In the genomic region with DNA sequence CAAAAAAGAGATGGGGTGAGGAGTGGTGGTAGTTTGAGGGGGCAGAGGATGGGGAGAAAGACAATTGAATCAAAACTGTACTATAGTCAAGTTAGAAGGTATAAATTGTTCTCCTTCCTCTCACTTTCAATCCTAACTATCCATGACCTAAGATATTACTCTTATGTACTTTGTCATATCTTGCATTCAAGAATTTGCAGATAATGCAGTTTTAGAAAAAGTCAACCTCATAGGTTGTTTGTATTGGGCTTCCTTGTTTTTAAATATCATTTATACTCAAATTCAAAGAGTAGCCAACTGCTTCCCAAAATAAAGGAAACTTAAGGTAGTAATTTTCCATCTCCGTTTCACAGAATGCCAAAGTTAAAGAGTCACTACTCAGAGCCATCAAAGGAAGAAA, we compare ENCODE assay signal across 23 cellular contexts. TPM values are rescaled to one million over a fixed set of nuclear protein-coding genes. Genes with fewer than 3 reads are reported as not detected.
A peak's percentile ranks its signal among the peaks of the same experiment; 100 is the strongest.
DNase-seq lines count a peak whose midpoint lies in the region; ATAC-seq and TF ChIP-seq lines count a peak whose summit lies in the region.
"Had no signal": no experiment of that assay in that cellular context is flagged by ENCODE, and none has a peak within 500 bp of the region (broad histone marks: within the 10 kb centered on the region; RNA-seq: fewer than 3 reads in every experiment).

No MANE protein-coding gene starts in this region.

- H3K9me3 Mint-ChIP-seq in chondrocyte (ENCODE audit: low read depth): no peaks in the 10 kb centered on the region
- H3K9me3 Mint-ChIP-seq: IgD-negative memory B cell had no signal

- H3K4me1 ChIP-seq in SK-N-SH (ENCODE audit: control insufficient read depth in 1 of 2, insufficient read depth in 2 of 2, low read depth in 1 of 2, low read length in 1 of 2) (peaks cover 0 to 6% of the 10 kb centered on the region in 2 experiments; a peak in 2 of 4 replicates), Karpas-422 (ENCODE audit: low read length) (peaks cover 99% of the 10 kb centered on the region), skeletal muscle satellite cell (ENCODE audit: control insufficient read depth, insufficient read depth, low read length) (peaks cover 67% of the 10 kb centered on the region), body of pancreas (peaks cover 14% of the 10 kb centered on the region)
- H3K4me1 ChIP-seq: BLaER1 had no signal

- H3K36me3 Mint-ChIP-seq in chondrocyte (ENCODE audit: low read depth): no peaks in the 10 kb centered on the region
- H3K36me3 Mint-ChIP-seq: CD4-positive, CD25-positive, alpha-beta regulatory T cell; IgD-negative memory B cell had no signal

- H3K27ac ChIP-seq in SK-N-SH (ENCODE audit: low read depth in 2 of 2, low read length in 1 of 2) (peak overlapping the region; percentile 64 to 87; a peak in 3 of 4 replicates), Karpas-422 (ENCODE audit: low read length) (peak overlapping the region; percentile 73), body of pancreas (peak overlapping the region in 1 of 4 donors; percentile 17)
- H3K27ac ChIP-seq: 22Rv1, BLaER1, PC-9 had no signal

- H3K4me3 ChIP-seq in SK-N-SH (ENCODE audit: low read depth in 2 of 2, low read length in 1 of 2): no peak overlapping the region
- H3K4me3 ChIP-seq in Karpas-422 (ENCODE audit: low read length): peak overlapping the region; percentile 25; the same call in 1 of the 2 replicates
- no peak overlapping the region for H3K4me3 ChIP-seq in skeletal muscle satellite cell (ENCODE audit: low read length)
- no peak overlapping the region for H3K4me3 ChIP-seq in body of pancreas
- H3K4me3 ChIP-seq: BLaER1, PC-9 had no signal

- no peak for TF ChIP-seq EP300 in SK-N-SH (IDR thresholded peaks at IDR 0.05; ENCODE audit: borderline replicate concordance in 1 of 2, low read depth in 1 of 2, low read length in 1 of 2)

- TF ChIP-seq RAD21 in SK-N-SH (IDR thresholded peaks at IDR 0.05; ENCODE audit: low read length): no peak

- H3K27me3 Mint-ChIP-seq in chondrocyte (ENCODE audit: low read depth): no peaks in the 10 kb centered on the region

- H3K27me3 ChIP-seq in SK-N-SH (ENCODE audit: insufficient read depth): no peaks in the 10 kb centered on the region; the same call in 1 of the 2 replicates
- H3K27me3 ChIP-seq in Karpas-422 (ENCODE audit: low read length): no peaks in the 10 kb centered on the region
- H3K27me3 ChIP-seq in skeletal muscle satellite cell (ENCODE audit: control insufficient read depth, insufficient read depth, low read length): no peaks in the 10 kb centered on the region
- H3K27me3 ChIP-seq in body of pancreas: no peaks in the 10 kb centered on the region
- H3K27me3 ChIP-seq: BLaER1 had no signal

- intact Hi-C loops in head of caudate nucleus (cut with DNase I) (no loop called here), body of pancreas (cut with DNase I) (no loop called here)

- H3K36me3 ChIP-seq in SK-N-SH (replicated peaks in 1 of 2; ENCODE audit: control insufficient read depth in 1 of 2, insufficient read depth in 2 of 2, low read length in 1 of 2): peaks cover 4 to 9% of the 10 kb centered on the region in 2 experiments
- peaks cover 52% of the 10 kb centered on the region for H3K36me3 ChIP-seq in Karpas-422 (ENCODE audit: insufficient read depth, low read length)
- peaks cover 31% of the 10 kb centered on the region for H3K36me3 ChIP-seq in skeletal muscle satellite cell (ENCODE audit: insufficient read depth, low read length)
- H3K36me3 ChIP-seq in body of pancreas (replicated peaks in 1 of 2; ENCODE audit: insufficient read depth in 1 of 2, low read depth in 2 of 2): no peaks in the 10 kb centered on the region
- H3K36me3 ChIP-seq: BLaER1 had no signal

- POLR2A ChIA-PET in SK-N-SH (lab: Yijun Ruan, JAX): no interaction called here

- H2AFZ ChIP-seq in SK-N-SH (ENCODE audit: low read depth) (no peak overlapping the region), Karpas-422 (ENCODE audit: low read length) (no peak overlapping the region)
- H2AFZ ChIP-seq: PC-9 had no signal

- H3K9ac ChIP-seq in SK-N-SH (no peak overlapping the region), Karpas-422 (ENCODE audit: low read length) (no peak overlapping the region), skeletal muscle satellite cell (ENCODE audit: low read depth, low read length) (no peak overlapping the region)
- H3K9ac ChIP-seq: BLaER1 had no signal

- 11% methylated on average over 1 of the region's 1 CpG for WGBS in SK-N-SH (ENCODE audit: low lambda C conversion rate)
- 96 to 97% methylated on average over 1 of the region's 1 CpG for WGBS in body of pancreas, 2 donors

- ATAC-seq in SK-N-SH treated with all-trans-retinoic acid at 6 μM for 48 hours (no peak), body of pancreas (no peak)

- H3K9me2 ChIP-seq in SK-N-SH (no peaks in the 10 kb centered on the region), Karpas-422 (replicated peaks; ENCODE audit: insufficient read depth, low read length) (no peaks in the 10 kb centered on the region)

- TF ChIP-seq CTCF in SK-N-SH (IDR thresholded peaks at IDR 0.05): no peak
- TF ChIP-seq CTCF in chondrocyte (IDR thresholded peaks at IDR 0.05): no peak
- TF ChIP-seq CTCF in body of pancreas (IDR thresholded peaks at IDR 0.05): no peak

- H4K20me1 ChIP-seq in SK-N-SH (ENCODE audit: insufficient read depth): no peaks in the 10 kb centered on the region
- H4K20me1 ChIP-seq in Karpas-422 (ENCODE audit: insufficient read depth, low read depth, low read length): no peaks in the 10 kb centered on the region
- H4K20me1 ChIP-seq: BLaER1 had no signal

- DNase-seq in SK-N-SH (no peak), Karpas-422 (no peak), chondrocyte (ENCODE audit: low spot score) (no peak), head of caudate nucleus (no peak), putamen (ENCODE audit: low spot score) (no peak), body of pancreas (no peak)
- DNase-seq: CD4-positive, CD25-positive, alpha-beta regulatory T cell; MV-4-11; NCI-H1105 treated with DMSO at 0.1 percent for 48 hours; NCI-H146; NCI-H1930; NCI-H2107; NCI-H526; NCI-H82; NK-92 treated with Interleukin-12 subunit alpha and Interleukin-12 subunit beta, amount 100 ng/mL, for 24 hours; PC-9; RPMI8226; SHP77 had no signal

- TF ChIP-seq POLR2A in body of pancreas (IDR thresholded peaks at IDR 0.05): no peak

- H3K4me3 Mint-ChIP-seq in chondrocyte (ENCODE audit: unreplicated experiment): no peak overlapping the region
- H3K4me3 Mint-ChIP-seq: CD4-positive, CD25-positive, alpha-beta regulatory T cell; IgD-negative memory B cell had no signal

- peak overlapping the region; percentile 46 for H3K27ac Mint-ChIP-seq in chondrocyte (ENCODE audit: unreplicated experiment)
- H3K27ac Mint-ChIP-seq: CD4-positive, CD25-positive, alpha-beta regulatory T cell; IgD-negative memory B cell had no signal

- H3K79me2 ChIP-seq in SK-N-SH (ENCODE audit: insufficient read depth) (peaks cover 47% of the 10 kb centered on the region; the same call in 1 of the 2 replicates), Karpas-422 (ENCODE audit: low read length) (peaks cover 100% of the 10 kb centered on the region)

- H3F3A ChIP-seq in SK-N-SH (replicated peaks; ENCODE audit: insufficient read depth): peaks cover 21% of the 10 kb centered on the region

- CTCF ChIA-PET in SK-N-SH (lab: Yijun Ruan, JAX): no interaction called here

- H3K4me1 Mint-ChIP-seq in chondrocyte (ENCODE audit: low read depth): peaks cover 65% of the 10 kb centered on the region
- H3K4me1 Mint-ChIP-seq: CD4-positive, CD25-positive, alpha-beta regulatory T cell; IgD-negative memory B cell had no signal

- H3K4me2 ChIP-seq in SK-N-SH (no peak overlapping the region), Karpas-422 (ENCODE audit: low read depth, low read length, poor library complexity, severe bottlenecking) (peak overlapping the region; percentile 69), skeletal muscle satellite cell (ENCODE audit: low read length) (peak overlapping the region; percentile 13)
- H3K4me2 ChIP-seq: BLaER1, PC-9 had no signal

- no peaks in the 10 kb centered on the region for H3K9me3 ChIP-seq in SK-N-SH
- H3K9me3 ChIP-seq in Karpas-422 (ENCODE audit: low read length): no peaks in the 10 kb centered on the region
- H3K9me3 ChIP-seq in skeletal muscle satellite cell (replicated peaks; ENCODE audit: low read length): no peaks in the 10 kb centered on the region
- no peaks in the 10 kb centered on the region for H3K9me3 ChIP-seq in body of pancreas
- H3K9me3 ChIP-seq: BLaER1 had no signal

TF ChIP-seq in SK-N-SH treated with all-trans-retinoic acid at 6 μM for 48 hours, 23 proteins besides CTCF, POLR2A, EP300 and RAD21:
- TF ChIP-seq ZFP3 (CRISPR knock-in tag; IDR thresholded peaks at IDR 0.05): no peak
- TF ChIP-seq ZC3H10 (CRISPR knock-in tag; IDR thresholded peaks at IDR 0.05): no peak
- TF ChIP-seq BACH2 (CRISPR knock-in tag; IDR thresholded peaks at IDR 0.05; ENCODE audit: borderline replicate concordance): no peak
- TF ChIP-seq ZFP30 (CRISPR knock-in tag; IDR thresholded peaks at IDR 0.05): no peak
- TF ChIP-seq CSDC2 (CRISPR knock-in tag; IDR thresholded peaks at IDR 0.05): no peak
- no peak for TF ChIP-seq ISL1 (CRISPR knock-in tag; IDR thresholded peaks at IDR 0.05)
- TF ChIP-seq, protein P1, sequence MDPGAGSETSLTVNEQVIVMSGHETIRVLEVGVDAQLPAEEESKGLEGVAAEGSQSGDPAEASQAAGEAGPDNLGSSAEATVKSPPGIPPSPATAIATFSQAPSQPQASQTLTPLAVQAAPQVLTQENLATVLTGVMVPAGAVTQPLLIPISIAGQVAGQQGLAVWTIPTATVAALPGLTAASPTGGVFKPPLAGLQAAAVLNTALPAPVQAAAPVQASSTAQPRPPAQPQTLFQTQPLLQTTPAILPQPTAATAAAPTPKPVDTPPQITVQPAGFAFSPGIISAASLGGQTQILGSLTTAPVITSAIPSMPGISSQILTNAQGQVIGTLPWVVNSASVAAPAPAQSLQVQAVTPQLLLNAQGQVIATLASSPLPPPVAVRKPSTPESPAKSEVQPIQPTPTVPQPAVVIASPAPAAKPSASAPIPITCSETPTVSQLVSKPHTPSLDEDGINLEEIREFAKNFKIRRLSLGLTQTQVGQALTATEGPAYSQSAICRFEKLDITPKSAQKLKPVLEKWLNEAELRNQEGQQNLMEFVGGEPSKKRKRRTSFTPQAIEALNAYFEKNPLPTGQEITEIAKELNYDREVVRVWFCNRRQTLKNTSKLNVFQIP (CRISPR knock-in tag; IDR thresholded peaks at IDR 0.05; ENCODE audit: borderline replicate concordance, low read depth): no peak

RNA-seq across cellular contexts. Expression of gene MET, which starts 32.7 kb away (rescaled TPM):
- polyA plus RNA-seq in SK-N-SH (2012; rRNA removed): 38.7 and 61.6 TPM in 2 replicates
- polyA plus RNA-seq in SK-N-SH (2012; cell fraction: cytosol; rRNA removed): 51.7 and 56.2 TPM in 2 replicates
- polyA plus RNA-seq in SK-N-SH (2012; cell fraction: nucleus; rRNA removed): 23.8 and 45.1 TPM in 2 replicates
- 118 and 158 TPM in 2 replicates for total RNA-seq in Karpas-422 (2014; rRNA removed; shearing (Covaris generic); ENCODE audit: low replicate concordance)
- total RNA-seq in chondrocyte (22.0 to 25.1 TPM (median 23.6 TPM) in 3 replicates), body of pancreas (10 to 100 TPM; 21.3 to 23.7 TPM)
- 55.9 and 94.8 TPM in 2 replicates for total RNA-seq in skeletal muscle satellite cell (2012; rRNA removed)
- total RNA-seq: CD4-positive, CD25-positive, alpha-beta regulatory T cell had no signal
- polyA plus RNA-seq: CD4-positive, CD25-positive, alpha-beta regulatory T cell; IgD-negative memory B cell had no signal
